Comparison of ENCODE assay signal across 9 cellular contexts in the genomic region with DNA sequence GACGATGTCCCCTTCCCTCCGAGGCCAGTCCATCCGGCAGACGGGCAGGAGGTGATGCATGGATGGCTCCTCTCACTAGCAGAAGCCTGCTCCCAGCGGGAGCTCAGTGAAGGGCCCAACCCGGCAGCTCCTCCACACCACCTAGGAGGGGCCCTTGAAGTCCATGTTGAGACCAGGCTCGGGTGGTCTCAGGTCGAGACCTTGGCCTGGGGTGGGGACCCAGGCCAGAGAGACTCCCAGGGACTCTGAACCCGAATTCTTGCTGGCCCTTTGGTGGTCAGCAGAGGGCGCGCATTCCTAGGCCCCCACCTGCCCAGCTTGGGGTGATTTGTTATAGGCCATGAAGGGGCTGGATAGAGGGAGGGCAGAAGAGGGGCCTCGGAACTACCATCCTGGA. TPM values are rescaled to one million over a fixed set of nuclear protein-coding genes. Genes with fewer than 3 reads are reported as not detected.
A peak's percentile ranks its signal among the peaks of the same experiment; 100 is the strongest.
DNase-seq lines count a peak whose midpoint lies in the region; ATAC-seq lines count a peak whose summit lies in the region.
"Had no signal": no experiment of that assay in that cellular context is flagged by ENCODE, and none has a peak within 500 bp of the region (broad histone marks: within the 10 kb centered on the region; RNA-seq: fewer than 3 reads in every experiment).

No MANE protein-coding gene starts in this region.

- no peaks in the 10 kb centered on the region for H3K9me3 Mint-ChIP-seq in effector memory CD8-positive, alpha-beta T cell

- no peak overlapping the region for H2BK120ac ChIP-seq in neuronal stem cell (ENCODE audit: low read depth, low read length)

- no peak overlapping the region for H2BK15ac ChIP-seq in neuronal stem cell (ENCODE audit: low read length)

- no peak overlapping the region for H3K4ac ChIP-seq in neuronal stem cell (ENCODE audit: low read length)

- no peak overlapping the region for H4K91ac ChIP-seq in neuronal stem cell (ENCODE audit: low read depth, low read length, poor library complexity)

- H3K9ac ChIP-seq in neuronal stem cell (ENCODE audit: low read depth, low read length, poor library complexity), result no peak overlapping the region

- peaks cover 6 to 76% (median 56%) of the 10 kb centered on the region in 3 experiments for H3K27me3 ChIP-seq in neuronal stem cell (ENCODE audit: control insufficient read depth in 3 of 3, insufficient read depth in 3 of 3, low read depth in 1 of 3, low read length in 3 of 3)

- H2BK5ac ChIP-seq in neuronal stem cell (ENCODE audit: low read length), result no peak overlapping the region

- peak overlapping the region; percentile 40 to 73 for H3K4me3 ChIP-seq in neuronal stem cell (ENCODE audit: low read length in 2 of 2)

- H3K4me1 ChIP-seq in neuronal stem cell (ENCODE audit: control insufficient read depth in 2 of 2, insufficient read depth in 1 of 2, low read depth in 1 of 2, low read length in 2 of 2), result peaks cover 5 to 8% of the 10 kb centered on the region in 2 donors

- peaks cover 3% of the 10 kb centered on the region for H3K36me3 Mint-ChIP-seq in T-helper 17 cell (ENCODE audit: low read depth)
- peaks cover 10% of the 10 kb centered on the region for H3K36me3 Mint-ChIP-seq in effector memory CD8-positive, alpha-beta T cell (ENCODE audit: insufficient read depth)

- no peaks in the 10 kb centered on the region for H3K36me3 ChIP-seq in neuronal stem cell (replicated peaks in 1 of 2; ENCODE audit: control insufficient read depth in 2 of 2, insufficient read depth in 2 of 2, low read length in 2 of 2)

- H3K4me3 Mint-ChIP-seq in T-helper 17 cell, result peak overlapping the region; percentile 82
- peak overlapping the region; percentile 17 to 19 for H3K4me3 Mint-ChIP-seq in effector memory CD8-positive, alpha-beta T cell

- H3K27ac Mint-ChIP-seq in T-helper 17 cell, result no peak overlapping the region
- H3K27ac Mint-ChIP-seq in effector memory CD8-positive, alpha-beta T cell, result no peak overlapping the region

- peak overlapping the region; percentile 95 for H3K4me2 ChIP-seq in neuronal stem cell (ENCODE audit: insufficient read depth, low read length, poor library complexity, severe bottlenecking)

- no peak overlapping the region for H2BK12ac ChIP-seq in neuronal stem cell (ENCODE audit: low read length)

- peaks cover 6% of the 10 kb centered on the region for H3K4me1 Mint-ChIP-seq in T-helper 17 cell
- no peaks in the 10 kb centered on the region for H3K4me1 Mint-ChIP-seq in effector memory CD8-positive, alpha-beta T cell (ENCODE audit: low read depth in 2 of 2)

- ATAC-seq in T-helper 17 cell (peak; percentile 47), GM19395 (IDR thresholded peaks at IDR 0.05; ENCODE audit: unreplicated experiment) (no peak)
- ATAC-seq in effector memory CD8-positive, alpha-beta T cell (replicated peaks), result no peak

- peak overlapping the region; percentile 92 for H2AFZ ChIP-seq in neuronal stem cell (ENCODE audit: low read length)

- peaks cover 30% of the 10 kb centered on the region for H3K27me3 Mint-ChIP-seq in T-helper 17 cell
- peaks cover 25 to 50% of the 10 kb centered on the region in 2 donors for H3K27me3 Mint-ChIP-seq in effector memory CD8-positive, alpha-beta T cell

- H3K27ac ChIP-seq in neuronal stem cell (replicated peaks; ENCODE audit: low read length), result no peak overlapping the region

- no peak overlapping the region for H3K14ac ChIP-seq in neuronal stem cell (ENCODE audit: low read length)

- WGBS in neuronal stem cell (ENCODE audit: extremely low coverage in 2 of 2, insufficient read length in 2 of 2, insufficient replicate concordance in 1 of 2), 2 donors, result no CpG with 5 or more reads among the region's 12 CpGs

- no peak overlapping the region for H2AK5ac ChIP-seq in neuronal stem cell (ENCODE audit: low read depth, low read length)

- DNase-seq in DMS 273 (lab: John Stamatoyannopoulos, UW; ENCODE audit: unreplicated experiment) (peak; percentile 95), DMS 273 treated with DMSO at 0.1 percent for 48 hours (lab: John Stamatoyannopoulos, UW) (no peak), T-helper 17 cell (peak in 1 of 3 donors; percentile 25), neuronal stem cell (ENCODE audit: low spot score) (no peak), T1000 (lab: John Stamatoyannopoulos, UW) (no peak)
- DNase-seq in effector memory CD8-positive, alpha-beta T cell, result no peak
- no peak for DNase-seq in stimulated activated CD4-positive, alpha-beta T cell treated with anti-CD3 and anti-CD28 coated beads, Interleukin-1b, Interleukin-23, amount 100 ng/mL, for 48 hours

- H3K9me3 ChIP-seq in T-helper 17 cell (ENCODE audit: control insufficient read depth, low read length, poor library complexity, severe bottlenecking) (no peaks in the 10 kb centered on the region), neuronal stem cell (replicated peaks in 1 of 2; ENCODE audit: control insufficient read depth in 2 of 2, insufficient read depth in 1 of 2, low read depth in 1 of 2, low read length in 2 of 2) (peaks cover 0 to 1% of the 10 kb centered on the region in 2 donors)

- H3K79me1 ChIP-seq in neuronal stem cell (ENCODE audit: low read depth, low read length), result no peaks in the 10 kb centered on the region

- H3K23ac ChIP-seq in neuronal stem cell (ENCODE audit: low read depth, low read length, poor library complexity), result no peak overlapping the region

- H3K18ac ChIP-seq in neuronal stem cell (ENCODE audit: low read length), result no peak overlapping the region

- H4K8ac ChIP-seq in neuronal stem cell (ENCODE audit: low read depth, low read length), result no peak overlapping the region

RNA-seq across cellular contexts. Expression of gene NT5C1A, which starts 0.6 kb away (rescaled TPM):
- under 1 TPM; 0.31 to 0.70 TPM for total RNA-seq in T-helper 17 cell
- polyA plus RNA-seq in neuronal stem cell (2013, experiment 1 of 2), result 0.04 TPM
- not detected for polyA plus RNA-seq in neuronal stem cell (2013, experiment 2 of 2)
- total RNA-seq: T-helper 2 cell treated with Interferon-gamma antibody and Interleukin-4, amounts not matched to agents 100 ng/mL and 5 ng/mL, for 36 hours had no signal

RNA-seq across cellular contexts. Expression of gene HPCAL4, which starts 18.7 kb away (rescaled TPM):
- 10 to 100 TPM; 23.4 to 30.3 TPM for total RNA-seq in T-helper 17 cell
- 0.18 TPM for polyA plus RNA-seq in neuronal stem cell (2013, experiment 1 of 2)
- 0.11 TPM for polyA plus RNA-seq in neuronal stem cell (2013, experiment 2 of 2)

RNA-seq across cellular contexts. Expression of gene HEYL, which starts 33.1 kb away (rescaled TPM):
- under 1 TPM; 0.10 TPM for total RNA-seq in T-helper 17 cell
- polyA plus RNA-seq in neuronal stem cell (2013, experiment 1 of 2), result 6.7 TPM
- polyA plus RNA-seq in neuronal stem cell (2013, experiment 2 of 2), result 6.9 TPM
